ENCODE assay signal across 29 cellular contexts in the genomic region with DNA sequence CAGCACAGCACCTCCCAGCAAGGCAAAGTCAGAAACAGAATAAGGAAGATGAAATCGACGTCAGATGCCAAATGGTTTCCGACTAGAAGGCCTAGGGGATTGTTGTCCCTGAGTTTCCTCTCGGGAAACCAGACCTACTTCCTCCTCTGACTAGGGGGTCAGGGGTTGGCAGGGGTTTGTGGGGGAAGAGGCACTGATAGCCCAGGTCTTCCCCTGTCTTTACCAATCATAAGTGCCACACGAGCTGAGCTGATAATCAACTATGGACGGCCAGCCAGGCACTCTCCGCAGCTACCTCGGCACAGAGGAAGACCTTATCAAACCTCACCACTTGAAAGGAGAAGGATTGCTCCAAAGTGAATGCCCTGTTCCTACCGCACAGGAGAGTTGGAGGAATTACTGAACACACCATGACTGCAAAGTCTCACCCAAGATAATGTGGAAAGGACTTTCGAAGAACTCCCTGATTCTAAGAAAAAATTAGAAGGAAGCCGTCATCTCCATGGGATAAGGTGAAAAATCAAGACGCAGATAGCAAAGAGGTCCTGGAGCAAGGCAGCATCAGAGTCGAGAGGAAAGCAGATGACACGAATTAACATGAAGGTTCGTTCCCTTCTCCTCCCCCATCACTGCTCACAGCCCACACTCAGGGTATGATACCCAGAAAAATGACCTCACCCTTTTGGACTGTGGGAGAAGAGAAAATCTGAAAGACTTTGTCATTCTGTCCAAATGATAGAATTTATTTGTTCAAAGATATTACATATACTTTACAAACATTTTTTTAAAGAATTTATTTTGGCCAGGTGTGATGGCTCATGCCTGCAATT.
"Had no signal": no experiment of that assay in that cellular context is flagged by ENCODE, and none has a peak within 500 bp of the region (broad histone marks: within the 10 kb centered on the region; RNA-seq: fewer than 3 reads in every experiment).

No MANE protein-coding gene starts in this region.

- H3K4me3 ChIP-seq: adrenal gland, body of pancreas, breast epithelium, SJCRH30, SK-N-MC had no signal

- H3K27ac ChIP-seq: adrenal gland, body of pancreas, breast epithelium, SJCRH30, SK-N-MC had no signal

- H3K27me3 ChIP-seq: adrenal gland, body of pancreas, breast epithelium, SJCRH30 had no signal

- H3K4me1 ChIP-seq: breast epithelium had no signal

- H3K9me3 ChIP-seq: adrenal gland, body of pancreas, breast epithelium, SJCRH30 had no signal

- H3K36me3 ChIP-seq: adrenal gland, breast epithelium, SJCRH30 had no signal

- FAIRE-seq: astrocyte, TTC549 had no signal

- DNase-seq: activated CD4-positive, alpha-beta T cell treated with anti-CD3 and anti-CD28 coated beads for 36 hours; activated CD4-positive, alpha-beta T cell treated with anti-CD3 and anti-CD28 coated beads, Interleukin-2, amount 10 ng/mL, durations not matched to agents 7 days and 5 days; activated CD4-positive, alpha-beta T cell treated with anti-CD3 and anti-CD28 coated beads, Interleukin-2, amount 50 U/mL, for 48 hours; activated CD8-positive, alpha-beta T cell treated with anti-CD3 and anti-CD28 coated beads, Interleukin-2, amount 10 ng/mL, durations not matched to agents 7 days and 5 days; activated gamma-delta T cell; activated naive CD4-positive, alpha-beta T cell treated with Interleukin-2 at 50 U/mL for 16 hours; activated T-cell treated with anti-CD3 and anti-CD28 coated beads, Interleukin-2, amount 50 U/mL, for 24 hours; adrenal gland; body of pancreas; caudate nucleus; cerebellar nuclear complex; Karpas-422; KBM-7; NCI-H1105 treated with DMSO at 0.1 percent for 48 hours; NCI-H1436; NCI-H1694; NCI-H1930; NCI-H2081 treated with DMSO at 0.1 percent for 48 hours; NCI-H226; NCI-H524 treated with DMSO at 0.1 percent for 48 hours; SHP77; SJCRH30; T1000 had no signal

- ATAC-seq: activated CD4-positive, alpha-beta T cell treated with anti-CD3 and anti-CD28 coated beads for 36 hours; activated CD4-positive, CD25-positive, alpha-beta regulatory T cell treated with anti-CD3 and anti-CD28 coated beads, Interleukin-2, amount 50 U/mL, for 24 hours; activated CD8-positive, alpha-beta T cell treated with anti-CD3 and anti-CD28 coated beads, Interleukin-2, amount 10 ng/mL, durations not matched to agents 7 days and 5 days; body of pancreas; WTC11 had no signal
